In genomic region chr1:212137854-212138253, GRCh38 we compare ENCODE assay signal across 7 cellular contexts.
"Had no signal": no experiment of that assay in that cellular context is flagged by ENCODE, and none has a peak within 500 bp of the region (broad histone marks: within the 10 kb centered on the region; RNA-seq: fewer than 3 reads in every experiment).

No MANE protein-coding gene starts in this region.

- H3K9ac ChIP-seq: KMS-11 had no signal

- ATAC-seq: HepG2 had no signal

- H3K27ac ChIP-seq: HL-60, KMS-11 had no signal

- H3K4me2 ChIP-seq: KMS-11 had no signal

- DNase-seq: IMR-90, KBM-7, KG1 had no signal

- FAIRE-seq: HepG2, HTR-8/SVneo had no signal
